In genomic region chr4:21869978-21870745, GRCh38 we compare ENCODE assay signal across 26 cellular contexts.
"Had no signal": no experiment of that assay in that cellular context is flagged by ENCODE, and none has a peak within 500 bp of the region (broad histone marks: within the 10 kb centered on the region; RNA-seq: fewer than 3 reads in every experiment).

No MANE protein-coding gene starts in this region.

- DNase-seq: activated CD4-positive, alpha-beta T cell treated with anti-CD3 and anti-CD28 coated beads for 4 hours; activated CD8-positive, alpha-beta memory T cell treated with anti-CD3 and anti-CD28 coated beads, Interleukin-2, amount 50 U/mL, for 4 hours; activated CD8-positive, alpha-beta T cell treated with anti-CD3 and anti-CD28 coated beads for 36 hours; activated gamma-delta T cell treated with Interleukin-2 at 50 U/mL for 16 hours; activated naive CD4-positive, alpha-beta T cell treated with anti-CD3 and anti-CD28 coated beads, Interleukin-2, amount 10 ng/mL, durations not matched to agents 7 days and 5 days; activated naive CD8-positive, alpha-beta T cell treated with anti-CD3 and anti-CD28 coated beads for 36 hours; activated T-cell treated with anti-CD3 and anti-CD28 coated beads, Interleukin-2, amount 50 U/mL, for 72 hours; brain microvascular endothelial cell; Karpas-422; NCI-H1105 treated with DMSO at 0.1 percent for 48 hours; NCI-H1436 treated with DMSO at 0.1 percent for 48 hours; NCI-H187; NCI-H2081; NCI-H446; NCI-H524 treated with DMSO at 0.1 percent for 48 hours; NK-92 treated with Interleukin-12 subunit alpha and Interleukin-12 subunit beta, amount 100 ng/mL, for 24 hours; OCI-M1; RPMI8226; T-cell; T-helper 2 cell; T1000 had no signal

- H3K27me3 Mint-ChIP-seq: activated CD8-positive, alpha-beta T cell treated with anti-CD3 and anti-CD28 coated beads for 36 hours; activated naive CD4-positive, alpha-beta T cell treated with anti-CD3 and anti-CD28 coated beads, Interleukin-2, amount 10 ng/mL, durations not matched to agents 7 days and 5 days; activated naive CD8-positive, alpha-beta T cell treated with anti-CD3 and anti-CD28 coated beads for 36 hours; T-cell had no signal

- H3K4me3 ChIP-seq: K562, SK-N-MC had no signal

- H3K27ac ChIP-seq: brain microvascular endothelial cell, SK-N-MC had no signal

- ATAC-seq: activated CD8-positive, alpha-beta T cell treated with anti-CD3 and anti-CD28 coated beads for 36 hours; activated T-cell treated with anti-CD3 and anti-CD28 coated beads, Interleukin-2, amount 50 U/mL, for 72 hours; K562; Panc1; Right ventricle myocardium inferior; T-cell had no signal

- H3K27ac Mint-ChIP-seq: activated CD8-positive, alpha-beta T cell treated with anti-CD3 and anti-CD28 coated beads for 36 hours; activated naive CD4-positive, alpha-beta T cell treated with anti-CD3 and anti-CD28 coated beads, Interleukin-2, amount 10 ng/mL, durations not matched to agents 7 days and 5 days; activated naive CD8-positive, alpha-beta T cell treated with anti-CD3 and anti-CD28 coated beads for 36 hours; activated T-cell treated with anti-CD3 and anti-CD28 coated beads, Interleukin-2, amount 50 U/mL, for 72 hours; activated T-helper 2 cell treated with anti-CD3 and anti-CD28 coated beads, Interferon-gamma antibody, Interleukin-2, Interleukin-4, amounts not matched to agents 10 μg/mL and 5 μg/mL and 100 μg/mL, durations not matched to agents 14 hours and 24 hours and 36 hours; T-cell had no signal

- H3K4me3 Mint-ChIP-seq: activated CD8-positive, alpha-beta T cell treated with anti-CD3 and anti-CD28 coated beads for 36 hours; activated naive CD4-positive, alpha-beta T cell treated with anti-CD3 and anti-CD28 coated beads, Interleukin-2, amount 10 ng/mL, durations not matched to agents 7 days and 5 days; activated naive CD8-positive, alpha-beta T cell treated with anti-CD3 and anti-CD28 coated beads for 36 hours; activated T-cell treated with anti-CD3 and anti-CD28 coated beads, Interleukin-2, amount 50 U/mL, for 72 hours; T-cell had no signal

- H3K9me3 Mint-ChIP-seq: activated naive CD8-positive, alpha-beta T cell treated with anti-CD3 and anti-CD28 coated beads for 36 hours; activated T-helper 2 cell treated with anti-CD3 and anti-CD28 coated beads, Interferon-gamma antibody, Interleukin-2, Interleukin-4, amounts not matched to agents 10 μg/mL and 5 μg/mL and 100 μg/mL, durations not matched to agents 14 hours and 24 hours and 36 hours had no signal

- H3K4me1 Mint-ChIP-seq: activated naive CD4-positive, alpha-beta T cell treated with anti-CD3 and anti-CD28 coated beads, Interleukin-2, amount 10 ng/mL, durations not matched to agents 7 days and 5 days; activated naive CD8-positive, alpha-beta T cell treated with anti-CD3 and anti-CD28 coated beads for 36 hours; T-cell had no signal

- H3K36me3 Mint-ChIP-seq: activated naive CD4-positive, alpha-beta T cell treated with anti-CD3 and anti-CD28 coated beads, Interleukin-2, amount 10 ng/mL, durations not matched to agents 7 days and 5 days; activated naive CD8-positive, alpha-beta T cell treated with anti-CD3 and anti-CD28 coated beads for 36 hours; T-cell had no signal

- H3K36me3 ChIP-seq: brain microvascular endothelial cell had no signal

- H3K27me3 ChIP-seq: brain microvascular endothelial cell had no signal
